Comparison of ENCODE assay signal across 15 cellular contexts in genomic region chr2:196983934-196984333, GRCh38. TPM values are rescaled to one million over a fixed set of nuclear protein-coding genes. Genes with fewer than 3 reads are reported as not detected.
A peak's percentile ranks its signal among the peaks of the same experiment; 100 is the strongest.
DNase-seq lines count a peak whose midpoint lies in the region; ATAC-seq, FAIRE-seq and TF ChIP-seq lines count a peak whose summit lies in the region.
"Had no signal": no experiment of that assay in that cellular context is flagged by ENCODE, and none has a peak within 500 bp of the region (broad histone marks: within the 10 kb centered on the region; RNA-seq: fewer than 3 reads in every experiment).

No MANE protein-coding gene starts in this region.

- no peaks in the 10 kb centered on the region for H3K27me3 Mint-ChIP-seq in activated naive CD8-positive, alpha-beta T cell treated with anti-CD3 and anti-CD28 coated beads for 36 hours
- H3K27me3 Mint-ChIP-seq: type B pancreatic cell had no signal

- H3K27ac ChIP-seq in tibial nerve: no peak overlapping the region
- H3K27ac ChIP-seq in pancreas: no peak overlapping the region
- H3K27ac ChIP-seq: BLaER1, colonic mucosa, ovary, VCaP had no signal

- DNase-seq in AG09319 (ENCODE audit: extremely low read depth, low read depth) (peak; percentile 23), HCEC 1CT (peak; percentile 48), left lobe of liver (ENCODE audit: low spot score) (no peak), tibial nerve (ENCODE audit: low spot score in 2 of 2) (no peak), pancreas (no peak), H4 (ENCODE audit: low spot score) (no peak)
- DNase-seq in activated naive CD8-positive, alpha-beta T cell treated with anti-CD3 and anti-CD28 coated beads for 36 hours: no peak
- DNase-seq: colonic mucosa, NCI-H187 treated with DMSO at 0.1 percent for 48 hours, ovary had no signal

- H3K4me3 Mint-ChIP-seq in activated naive CD8-positive, alpha-beta T cell treated with anti-CD3 and anti-CD28 coated beads for 36 hours: no peak overlapping the region
- H3K4me3 Mint-ChIP-seq: type B pancreatic cell had no signal

- no peaks in the 10 kb centered on the region for H3K36me3 ChIP-seq in tibial nerve
- H3K36me3 ChIP-seq in pancreas: no peaks in the 10 kb centered on the region
- H3K36me3 ChIP-seq: BLaER1, colonic mucosa, ovary had no signal

- peaks cover 37% of the 10 kb centered on the region for H3K4me1 Mint-ChIP-seq in activated naive CD8-positive, alpha-beta T cell treated with anti-CD3 and anti-CD28 coated beads for 36 hours

- H3K9me3 ChIP-seq in tibial nerve (no peaks in the 10 kb centered on the region), pancreas (no peaks in the 10 kb centered on the region)
- H3K9me3 ChIP-seq: BLaER1, colonic mucosa, ovary had no signal

- no peak for TF ChIP-seq EP300 in tibial nerve (IDR thresholded peaks at IDR 0.05)

- H3K4me1 ChIP-seq in tibial nerve: peaks cover 0 to 25% (median 7%) of the 10 kb centered on the region in 4 donors
- H3K4me1 ChIP-seq in pancreas: peaks cover 0 to 15% (median 0%) of the 10 kb centered on the region in 3 donors
- H3K4me1 ChIP-seq: colonic mucosa had no signal

- no peak for FAIRE-seq in pancreas (lab: Jason Lieb, UNC)

- intact Hi-C loops in pancreas (cut with DNase I): no loop called here

- peaks cover 23% of the 10 kb centered on the region for H3K9me3 Mint-ChIP-seq in activated naive CD8-positive, alpha-beta T cell treated with anti-CD3 and anti-CD28 coated beads for 36 hours
- H3K9me3 Mint-ChIP-seq: type B pancreatic cell had no signal

- no peak for TF ChIP-seq POLR2A in tibial nerve (IDR thresholded peaks at IDR 0.05)

- H3K27ac Mint-ChIP-seq in activated naive CD8-positive, alpha-beta T cell treated with anti-CD3 and anti-CD28 coated beads for 36 hours: peak overlapping the region; percentile 26
- H3K27ac Mint-ChIP-seq: type B pancreatic cell had no signal

- peaks cover 47% of the 10 kb centered on the region for H3K36me3 Mint-ChIP-seq in activated naive CD8-positive, alpha-beta T cell treated with anti-CD3 and anti-CD28 coated beads for 36 hours
- H3K36me3 Mint-ChIP-seq: type B pancreatic cell had no signal

- 80 to 87% methylated on average over 3 of the region's 3 CpGs for WGBS in tibial nerve, 2 donors
- 78 to 86% methylated on average over 3 of the region's 3 CpGs for WGBS in pancreas, 2 donors

- no peak for TF ChIP-seq CTCF in AG09319 (IDR thresholded peaks at IDR 0.05; ENCODE audit: low read depth, low read length)
- TF ChIP-seq CTCF in tibial nerve (IDR thresholded peaks at IDR 0.05): no peak
- no peak for TF ChIP-seq CTCF in pancreas (IDR thresholded peaks at IDR 0.05)

- no peaks in the 10 kb centered on the region for H3K27me3 ChIP-seq in tibial nerve
- no peaks in the 10 kb centered on the region for H3K27me3 ChIP-seq in pancreas
- H3K27me3 ChIP-seq: BLaER1, colonic mucosa, ovary had no signal

- ATAC-seq in left lobe of liver: peak; percentile 84
- no peak for ATAC-seq in pancreas
- ATAC-seq in activated CD4-positive, CD25-positive, alpha-beta regulatory T cell treated with anti-CD3 and anti-CD28 coated beads, Interleukin-2, amount 50 U/mL, for 24 hours: no peak
- ATAC-seq: esophagus mucosa had no signal

- H3K4me3 ChIP-seq in tibial nerve (no peak overlapping the region), pancreas (no peak overlapping the region)
- H3K4me3 ChIP-seq: BLaER1, colonic mucosa, ovary had no signal

RNA-seq across cellular contexts. Expression of gene PGAP1, which starts 57.4 kb away (rescaled TPM):
- total RNA-seq in activated naive CD8-positive, alpha-beta T cell treated with anti-CD3 and anti-CD28 coated beads for 36 hours: 10 to 100 TPM; 17.8 to 19.2 TPM
- total RNA-seq in left lobe of liver (2.6 TPM), tibial nerve (10 to 100 TPM in 3 of 4 donors, 1 to 10 TPM in 1; 8.0 to 13.3 (median 12.7) TPM), pancreas (10 to 100 TPM in 1 of 6 donors, 1 to 10 TPM in 5; 6.2 to 11.9 (median 9.0) TPM)
- polyA plus RNA-seq in pancreas: 1 to 10 TPM; 2.3 to 3.1 TPM
- 1.4 and 1.6 TPM in 2 replicates for total RNA-seq in H4 (2014; rRNA removed; shearing (Covaris generic))

Comparison
In these comparisons a context has a peak if more than half of its experiments do, and no peak if none do; other contexts are left out.
1. DNase-seq: peak in AG09319 (single experiment) and HCEC 1CT (single experiment); none in activated naive CD8-positive, alpha-beta T cell treated with anti-CD3 and anti-CD28 coated beads for 36 hours (single experiment), left lobe of liver (single experiment), tibial nerve (0 of 2), pancreas (0 of 6) and H4 (single experiment).